In the genomic region with DNA sequence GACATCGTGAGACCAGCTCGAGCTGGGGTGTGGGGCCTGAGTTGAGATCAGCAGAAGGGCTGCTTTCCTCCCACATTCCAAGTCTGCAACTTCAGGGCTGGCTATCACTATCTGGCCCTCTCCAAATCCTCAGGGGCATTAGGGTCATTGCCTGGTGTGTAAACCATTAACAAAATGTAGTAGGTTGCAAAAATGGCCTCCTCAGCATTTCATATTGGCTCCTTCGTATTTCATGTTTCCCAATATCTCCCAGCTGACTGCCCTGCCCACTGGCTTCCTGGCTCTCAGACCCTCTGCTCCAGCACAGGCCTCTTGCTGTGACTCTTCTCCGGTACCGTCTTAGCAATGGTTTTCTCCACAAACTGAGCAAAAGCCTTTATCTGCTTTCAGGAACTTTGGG, we compare ENCODE assay signal across 16 cellular contexts.
"Had no signal": no experiment of that assay in that cellular context is flagged by ENCODE, and none has a peak within 500 bp of the region (broad histone marks: within the 10 kb centered on the region; RNA-seq: fewer than 3 reads in every experiment).

No MANE protein-coding gene starts in this region.

- H3K4me3 Mint-ChIP-seq: natural killer cell; neural crest cell; stimulated activated effector memory CD8-positive, alpha-beta T cell treated with anti-CD3 and anti-CD28 coated beads, Interleukin-12 subunit alpha, Interleukin-12 subunit beta, amount 100 ng/mL, for 72 hours had no signal

- H3K4me1 Mint-ChIP-seq: natural killer cell, neural crest cell had no signal

- H3K9me3 ChIP-seq: mucosa of descending colon, suprapubic skin, thyroid gland, upper lobe of left lung, vagina had no signal

- H3K27ac Mint-ChIP-seq: natural killer cell; stimulated activated effector memory CD8-positive, alpha-beta T cell treated with anti-CD3 and anti-CD28 coated beads, Interleukin-12 subunit alpha, Interleukin-12 subunit beta, amount 100 ng/mL, for 72 hours had no signal

- H3K4me3 ChIP-seq: esophagus squamous epithelium, mucosa of descending colon, suprapubic skin, thyroid gland, upper lobe of left lung, vagina had no signal

- H3K36me3 ChIP-seq: esophagus squamous epithelium, suprapubic skin, thyroid gland, upper lobe of left lung, vagina had no signal

- H3K27me3 ChIP-seq: esophagus squamous epithelium, foreskin keratinocyte, suprapubic skin, thyroid gland, upper lobe of left lung, vagina had no signal

- H3K27ac ChIP-seq: esophagus squamous epithelium, foreskin keratinocyte, suprapubic skin, thyroid gland, upper lobe of left lung, vagina had no signal

- ATAC-seq: foreskin keratinocyte; mucosa of descending colon; natural killer cell; stimulated activated naive CD8-positive, alpha-beta T cell treated with anti-CD3 and anti-CD28 coated beads, Interleukin-15, Interleukin-2, amounts not matched to agents 100 U/mL and 50 U/mL, for 24 hours had no signal

- H3K36me3 Mint-ChIP-seq: natural killer cell; stimulated activated effector memory CD8-positive, alpha-beta T cell treated with anti-CD3 and anti-CD28 coated beads, Interleukin-12 subunit alpha, Interleukin-12 subunit beta, amount 100 ng/mL, for 72 hours had no signal

- DNase-seq: cerebellar nuclear complex; dermis blood vessel endothelial cell; esophagus squamous epithelium; foreskin keratinocyte; head of caudate nucleus; mucosa of descending colon; natural killer cell; stimulated activated CD4-positive, alpha-beta T cell treated with anti-CD3 and anti-CD28 coated beads, Interleukin-4, amount 100 ng/mL, for 1 hour; stimulated activated CD8-positive, alpha-beta memory T cell treated with anti-CD3 and anti-CD28 coated beads, Interleukin-4, amount 100 ng/mL, for 48 hours; stimulated activated naive CD8-positive, alpha-beta T cell treated with anti-CD3 and anti-CD28 coated beads, Interleukin-15, Interleukin-2, amounts not matched to agents 100 U/mL and 50 U/mL, for 24 hours; thyroid gland; upper lobe of left lung had no signal

- H3K9me3 Mint-ChIP-seq: natural killer cell; neural crest cell; stimulated activated effector memory CD8-positive, alpha-beta T cell treated with anti-CD3 and anti-CD28 coated beads, Interleukin-12 subunit alpha, Interleukin-12 subunit beta, amount 100 ng/mL, for 72 hours had no signal

- H3K4me1 ChIP-seq: foreskin keratinocyte, suprapubic skin, thyroid gland had no signal
